13 cellular contexts compared by ENCODE assay signal in genomic region chr1:27133990-27134389, GRCh38. TPM values are rescaled to one million over a fixed set of nuclear protein-coding genes. Genes with fewer than 3 reads are reported as not detected.
DNase-seq lines count a peak whose midpoint lies in the region; ATAC-seq and TF ChIP-seq lines count a peak whose summit lies in the region.
"Had no signal": no experiment of that assay in that cellular context is flagged by ENCODE, and none has a peak within 500 bp of the region (broad histone marks: within the 10 kb centered on the region; RNA-seq: fewer than 3 reads in every experiment).

No MANE protein-coding gene starts in this region.

- 92% methylated on average over 5 of the region's 6 CpGs for WGBS in mammary epithelial cell (ENCODE audit: low coverage, missing lambda C conversion rate)

- H3K4me3 Mint-ChIP-seq in naive B cell = no peak overlapping the region
- no peak overlapping the region for H3K4me3 Mint-ChIP-seq in effector memory CD8-positive, alpha-beta T cell
- no peak overlapping the region for H3K4me3 Mint-ChIP-seq in activated T-cell treated with anti-CD3 and anti-CD28 coated beads, Interleukin-2, amount 50 U/mL, for 24 hours
- H3K4me3 Mint-ChIP-seq: neural progenitor cell had no signal

- peak overlapping the region; percentile 63 for H3K27ac ChIP-seq in OCI-LY3 (ENCODE audit: low read length)
- H3K27ac ChIP-seq in mammary epithelial cell (ENCODE audit: insufficient read depth, low read depth, low read length) = no peak overlapping the region
- no peak overlapping the region for H3K27ac ChIP-seq in A673 (ENCODE audit: low read depth, low read length, poor library complexity, severe bottlenecking)
- H3K27ac ChIP-seq: neural progenitor cell had no signal

- peak; percentile 44 to 57 for ATAC-seq in naive B cell (ENCODE audit: low read depth in 2 of 2)
- ATAC-seq in effector memory CD8-positive, alpha-beta T cell (replicated peaks) = no peak

- no peaks in the 10 kb centered on the region for H3K9me3 ChIP-seq in OCI-LY3 (ENCODE audit: insufficient read depth, low read length)
- no peaks in the 10 kb centered on the region for H3K9me3 ChIP-seq in mammary epithelial cell (replicated peaks; ENCODE audit: insufficient read depth, low read length)
- no peaks in the 10 kb centered on the region for H3K9me3 ChIP-seq in A673 (ENCODE audit: low read depth, low read length, poor library complexity, severe bottlenecking)

- H3K4me3 ChIP-seq in OCI-LY3 (ENCODE audit: low read length) = no peak overlapping the region
- H3K4me3 ChIP-seq in mammary epithelial cell (replicated peaks in 1 of 3; ENCODE audit: insufficient read depth in 1 of 3, low read depth in 2 of 3, low read length in 3 of 3) = no peak overlapping the region
- H3K4me3 ChIP-seq in A673 (ENCODE audit: low read depth, low read length, poor library complexity, severe bottlenecking) = no peak overlapping the region
- H3K4me3 ChIP-seq: neural progenitor cell had no signal

- no peaks in the 10 kb centered on the region for H3K9me3 Mint-ChIP-seq in naive B cell
- H3K9me3 Mint-ChIP-seq in effector memory CD8-positive, alpha-beta T cell = no peaks in the 10 kb centered on the region
- no peaks in the 10 kb centered on the region for H3K9me3 Mint-ChIP-seq in activated T-cell treated with anti-CD3 and anti-CD28 coated beads, Interleukin-2, amount 50 U/mL, for 24 hours
- H3K9me3 Mint-ChIP-seq: neural progenitor cell had no signal

- in situ Hi-C loops in GM13976 (cut with MboI; ENCODE audit: low sequenced_read_pairs, unreplicated experiment) = no loop called here
- in situ Hi-C loops in mammary epithelial cell (cut with MboI; ENCODE audit: low sequenced_read_pairs in 2 of 2) = no loop called here

- H3K36me3 ChIP-seq in OCI-LY3 (replicated peaks; ENCODE audit: low read depth, low read length) = no peaks in the 10 kb centered on the region
- H3K36me3 ChIP-seq in mammary epithelial cell (ENCODE audit: insufficient read depth, low read length) = no peaks in the 10 kb centered on the region
- H3K36me3 ChIP-seq in A673 (ENCODE audit: insufficient read depth, low read length, poor library complexity, severe bottlenecking) = no peaks in the 10 kb centered on the region
- H3K36me3 ChIP-seq: neural progenitor cell had no signal

- H3K79me2 ChIP-seq in OCI-LY3 (ENCODE audit: low read length) (no peaks in the 10 kb centered on the region), mammary epithelial cell (ENCODE audit: insufficient read depth, low read length) (peaks cover 89% of the 10 kb centered on the region)

- H3K27me3 ChIP-seq in OCI-LY3 (ENCODE audit: low read depth, low read length) (no peaks in the 10 kb centered on the region), mammary epithelial cell (ENCODE audit: insufficient read depth, low read length) (no peaks in the 10 kb centered on the region), A673 (replicated peaks; ENCODE audit: insufficient read depth, low read depth, low read length, poor library complexity) (no peaks in the 10 kb centered on the region)
- H3K27me3 ChIP-seq: neural progenitor cell had no signal

- H3K4me1 Mint-ChIP-seq in naive B cell = peaks cover 32 to 57% (median 47%) of the 10 kb centered on the region in 3 donors
- H3K4me1 Mint-ChIP-seq in effector memory CD8-positive, alpha-beta T cell (ENCODE audit: low read depth in 2 of 2) = peaks cover 31% of the 10 kb centered on the region in 2 donors
- peaks cover 36% of the 10 kb centered on the region for H3K4me1 Mint-ChIP-seq in activated T-cell treated with anti-CD3 and anti-CD28 coated beads, Interleukin-2, amount 50 U/mL, for 24 hours (ENCODE audit: low read depth)

- peak overlapping the region in 2 of 6 donors; percentile 43 to 52 for H3K27ac Mint-ChIP-seq in naive B cell
- peak overlapping the region in 1 of 2 donors; percentile 53 for H3K27ac Mint-ChIP-seq in effector memory CD8-positive, alpha-beta T cell
- H3K27ac Mint-ChIP-seq in activated T-cell treated with anti-CD3 and anti-CD28 coated beads, Interleukin-2, amount 50 U/mL, for 24 hours = no peak overlapping the region
- H3K27ac Mint-ChIP-seq: neural progenitor cell had no signal

- dilution Hi-C loops in mammary epithelial cell (cut with HindIII; ENCODE audit: low sequenced_read_pairs) = no loop called here

- no peak overlapping the region for H2AFZ ChIP-seq in OCI-LY3 (ENCODE audit: low read depth, low read length)
- no peak overlapping the region for H2AFZ ChIP-seq in mammary epithelial cell (ENCODE audit: low read depth, low read length)
- H2AFZ ChIP-seq: neural progenitor cell had no signal

- no peaks in the 10 kb centered on the region for H3K27me3 Mint-ChIP-seq in naive B cell
- no peaks in the 10 kb centered on the region for H3K27me3 Mint-ChIP-seq in effector memory CD8-positive, alpha-beta T cell
- no peaks in the 10 kb centered on the region for H3K27me3 Mint-ChIP-seq in activated T-cell treated with anti-CD3 and anti-CD28 coated beads, Interleukin-2, amount 50 U/mL, for 24 hours

- no peak overlapping the region for H3K9ac ChIP-seq in OCI-LY3 (ENCODE audit: low read length)
- H3K9ac ChIP-seq in mammary epithelial cell (ENCODE audit: insufficient read depth, low read length) = no peak overlapping the region
- H3K9ac ChIP-seq: neural progenitor cell had no signal

- DNase-seq in GM13976 (ENCODE audit: low spot score) (peak; percentile 79), GM20000 (ENCODE audit: low spot score) (peak; percentile 76), naive B cell (no peak), mammary epithelial cell (no peak), A673 (ENCODE audit: low spot score) (no peak)
- no peak for DNase-seq in effector memory CD8-positive, alpha-beta T cell
- DNase-seq in activated T-cell treated with anti-CD3 and anti-CD28 coated beads, Interleukin-2, amount 50 U/mL, for 24 hours = no peak
- DNase-seq: anterior cingulate cortex, COR-L47, islet precursor cell, NCI-H1694 treated with DMSO at 0.1 percent for 48 hours had no signal

- H4K20me1 ChIP-seq in OCI-LY3 (ENCODE audit: insufficient read depth, low read length) (no peaks in the 10 kb centered on the region), mammary epithelial cell (ENCODE audit: insufficient read depth, low read length) (no peaks in the 10 kb centered on the region)

- H3K36me3 Mint-ChIP-seq in naive B cell = no peaks in the 10 kb centered on the region
- peaks cover 39% of the 10 kb centered on the region for H3K36me3 Mint-ChIP-seq in effector memory CD8-positive, alpha-beta T cell (ENCODE audit: insufficient read depth)
- H3K36me3 Mint-ChIP-seq in activated T-cell treated with anti-CD3 and anti-CD28 coated beads, Interleukin-2, amount 50 U/mL, for 24 hours (ENCODE audit: low read depth) = peaks cover 27% of the 10 kb centered on the region

- CTCF ChIA-PET in mammary epithelial cell (lab: Charles Lee; ENCODE audit: low non-redundant PET) (no interaction called here), A673 (lab: Charles Lee) (no interaction called here)

- intact Hi-C loops in mammary epithelial cell (cut with micrococcal nuclease) = no loop called here
- intact Hi-C loops in A673 (cut with micrococcal nuclease; ENCODE audit: unreplicated experiment) = no loop called here

- H3K4me1 ChIP-seq in OCI-LY3 (ENCODE audit: low read length) (peaks cover 28% of the 10 kb centered on the region), mammary epithelial cell (ENCODE audit: insufficient read depth, low read length) (peaks cover 29% of the 10 kb centered on the region), A673 (ENCODE audit: insufficient read depth, low read length, poor library complexity, severe bottlenecking) (no peaks in the 10 kb centered on the region)

- BruUV-seq in mammary epithelial cell (replicated peaks; lab: Mats Ljungman, UMichigan) = no TSS peak
- no TSS peak for BruUV-seq in A673 (replicated peaks; lab: Mats Ljungman, UMichigan)

- TF ChIP-seq CTCF in GM13976 (IDR thresholded peaks at IDR 0.05; ENCODE audit: borderline replicate concordance, control extremely low read depth, extremely low read depth, insufficient read depth, missing control alignments) (no peak), GM20000 (IDR thresholded peaks at IDR 0.05; ENCODE audit: extremely low read depth, missing control alignments) (no peak), OCI-LY3 (IDR thresholded peaks at IDR 0.05; ENCODE audit: low read depth, low read length) (no peak), mammary epithelial cell (conservative IDR thresholded peaks at IDR 0.05 in 1 of 2, IDR thresholded peaks at IDR 0.05 in 1 of 2; ENCODE audit: extremely low read depth in 1 of 2, insufficient read depth in 1 of 2, low read depth in 1 of 2, low read length in 2 of 2) (no peak), A673 (conservative IDR thresholded peaks at IDR 0.05; ENCODE audit: low read depth, low read length) (no peak)

- POLR2A ChIA-PET in A673 (lab: Charles Lee; ENCODE audit: low non-redundant PET) = no interaction called here

- H3K4me2 ChIP-seq in OCI-LY3 (ENCODE audit: low read length) = peak overlapping the region; percentile 39
- H3K4me2 ChIP-seq in mammary epithelial cell (ENCODE audit: insufficient read depth, low read depth, low read length) = no peak overlapping the region
- H3K4me2 ChIP-seq: neural progenitor cell had no signal

RNA-seq across cellular contexts. Expression of gene SLC9A1, which starts 20.9 kb away (rescaled TPM):
- 1 to 10 TPM; 3.1 to 9.3 (median 4.0) TPM for polyA plus RNA-seq in naive B cell (ENCODE audit: low read depth in 6 of 6)
- total RNA-seq in mammary epithelial cell = 100 to 1,000 TPM in 1 of 2 donors, 1 to 10 TPM in 1; 9.5 to 124 TPM
- 16.7 TPM for polyA plus RNA-seq in mammary epithelial cell
- 203 TPM for polyA minus RNA-seq in mammary epithelial cell
- total RNA-seq in A673 (2021) = 27.0 and 30.2 TPM in 2 replicates

Comparison
In these comparisons a context has a peak if more than half of its experiments do, and no peak if none do; other contexts are left out.
1. DNase-seq: peak in GM13976 (single experiment) and GM20000 (single experiment); none in naive B cell (single experiment), mammary epithelial cell (single experiment), A673 (single experiment), effector memory CD8-positive, alpha-beta T cell (0 of 3) and activated T-cell treated with anti-CD3 and anti-CD28 coated beads, Interleukin-2, amount 50 U/mL, for 24 hours (single experiment).